8 cellular contexts compared by ENCODE assay signal in the genomic region with DNA sequence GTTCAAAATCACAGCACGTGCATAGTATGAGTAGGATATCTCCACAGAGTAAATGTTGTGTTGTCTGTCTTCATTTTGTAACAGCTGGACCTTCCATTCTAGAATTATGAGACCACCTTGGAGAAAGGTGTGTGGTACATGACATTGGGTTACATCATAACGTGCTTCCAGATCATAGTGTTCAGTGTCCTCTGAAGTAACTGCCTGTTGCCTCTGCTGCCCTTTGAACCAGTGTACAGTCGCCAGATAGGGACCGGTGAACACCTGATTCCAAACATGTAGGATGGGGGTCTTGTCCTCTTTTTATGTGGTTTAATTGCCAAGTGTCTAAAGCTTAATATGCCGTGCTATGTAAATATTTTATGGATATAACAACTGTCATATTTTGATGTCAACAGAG. TPM values are rescaled to one million over a fixed set of nuclear protein-coding genes. Genes with fewer than 3 reads are reported as not detected.
DNase-seq lines count a peak whose midpoint lies in the region; ATAC-seq, FAIRE-seq and TF ChIP-seq lines count a peak whose summit lies in the region.
"Not testable (repeated sequence)": the region's sequence is repeated elsewhere in the genome, so short reads cannot be mapped to it uniquely, and the experiment has no call there.

No MANE protein-coding gene starts in this region.

- not testable (repeated sequence) for H2AK5ac ChIP-seq in H9 (ENCODE audit: insufficient read length, low read length)

- H3K9me3 ChIP-seq in Caco-2; H9 (ENCODE audit: control insufficient read depth, low read depth, low read length); PC-3 (ENCODE audit: low read length); mammary epithelial cell (replicated peaks; ENCODE audit: insufficient read depth, low read length); endothelial cell of umbilical vein (replicated peaks; ENCODE audit: control insufficient read depth, insufficient read depth, low read length): not testable (repeated sequence)

- H3K23ac ChIP-seq in H9 (ENCODE audit: insufficient read length, low read depth, low read length), result not testable (repeated sequence)

- not testable (repeated sequence) for H4K8ac ChIP-seq in H9 (replicated peaks; ENCODE audit: insufficient read length, low read depth, low read length)

- peaks cover 64% of the 10 kb centered on the region for H3K36me3 Mint-ChIP-seq in Caco-2 (ENCODE audit: insufficient read depth, unreplicated experiment)
- H3K36me3 Mint-ChIP-seq in H9 (ENCODE audit: insufficient read depth in 1 of 3, low read depth in 3 of 3), result peaks cover 43 to 64% (median 57%) of the 10 kb centered on the region in 3 experiments
- H3K36me3 Mint-ChIP-seq in activated T-cell treated with anti-CD3 and anti-CD28 coated beads, Interleukin-2, amount 50 U/mL, for 24 hours (ENCODE audit: low read depth), result peaks cover 81% of the 10 kb centered on the region
- peaks cover 68% of the 10 kb centered on the region for H3K36me3 Mint-ChIP-seq in nephron progenitor cell (ENCODE audit: low read depth)

- H3K9me2 ChIP-seq in PC-3 (replicated peaks; ENCODE audit: low read length), result not testable (repeated sequence)

- not testable (repeated sequence) for H3K27me3 Mint-ChIP-seq in Caco-2 (ENCODE audit: insufficient read depth, unreplicated experiment); H9 (ENCODE audit: low read depth); activated T-cell treated with anti-CD3 and anti-CD28 coated beads, Interleukin-2, amount 50 U/mL, for 24 hours; nephron progenitor cell (ENCODE audit: low read depth, poor library complexity)

- H3K4me1 Mint-ChIP-seq in Caco-2 (ENCODE audit: low read depth, unreplicated experiment); activated T-cell treated with anti-CD3 and anti-CD28 coated beads, Interleukin-2, amount 50 U/mL, for 24 hours (ENCODE audit: low read depth); nephron progenitor cell: not testable (repeated sequence)
- H3K4me1 Mint-ChIP-seq in H9, result peaks cover 7 to 10% of the 10 kb centered on the region in 2 experiments

- peak; percentile 37 for FAIRE-seq in endothelial cell of umbilical vein (lab: Jason Lieb, UNC)

- not testable (repeated sequence) for TF ChIP-seq POLR2A in endothelial cell of umbilical vein (IDR thresholded peaks at IDR 0.05; ENCODE audit: low read depth, low read length)

- not testable (repeated sequence) for H4K20me1 ChIP-seq in H9 (ENCODE audit: control insufficient read depth, insufficient read depth, insufficient read length); PC-3 (ENCODE audit: low read length); mammary epithelial cell (ENCODE audit: insufficient read depth, low read length); endothelial cell of umbilical vein (replicated peaks; ENCODE audit: control insufficient read depth, extremely low read depth, insufficient read depth, low read length)

- not testable (repeated sequence) for H3K79me2 ChIP-seq in H9 (ENCODE audit: insufficient read depth, low read length); PC-3 (ENCODE audit: low read length); mammary epithelial cell (ENCODE audit: insufficient read depth, low read length); endothelial cell of umbilical vein (ENCODE audit: control insufficient read depth, insufficient read depth, low read length)

- intact Hi-C loops in Caco-2 (cut with micrococcal nuclease; ENCODE audit: unreplicated experiment); PC-3 (cut with micrococcal nuclease); mammary epithelial cell (cut with micrococcal nuclease); endothelial cell of umbilical vein (cut with micrococcal nuclease): not testable (repeated sequence)

- H3K9me1 ChIP-seq in endothelial cell of umbilical vein (replicated peaks; ENCODE audit: control insufficient read depth, extremely low read depth, insufficient read depth, low read length), result not testable (repeated sequence)

- H3K27ac Mint-ChIP-seq in Caco-2 (ENCODE audit: unreplicated experiment), result not testable (repeated sequence)
- peak overlapping the region in 2 of 3 experiments; percentile 32 to 55; a peak in 3 of 7 replicates for H3K27ac Mint-ChIP-seq in H9
- H3K27ac Mint-ChIP-seq in activated T-cell treated with anti-CD3 and anti-CD28 coated beads, Interleukin-2, amount 50 U/mL, for 24 hours, result peak overlapping the region; percentile 4
- H3K27ac Mint-ChIP-seq in nephron progenitor cell, result peak overlapping the region; percentile 79

- not testable (repeated sequence) for H3K27me3 ChIP-seq in Caco-2 (replicated peaks; ENCODE audit: control insufficient read depth, insufficient read depth, low read length); H9 (ENCODE audit: insufficient read depth, low read length); PC-3 (ENCODE audit: low read length); mammary epithelial cell (ENCODE audit: insufficient read depth, low read length); endothelial cell of umbilical vein (ENCODE audit: control insufficient read depth in 2 of 2, insufficient read depth in 2 of 2, low read length in 2 of 2)

- H3K36me3 ChIP-seq in Caco-2 (ENCODE audit: control insufficient read depth, insufficient read depth, low read length); PC-3 (ENCODE audit: low read depth, low read length): not testable (repeated sequence)
- H3K36me3 ChIP-seq in mammary epithelial cell (ENCODE audit: insufficient read depth, low read length) (peaks cover 17% of the 10 kb centered on the region), endothelial cell of umbilical vein (ENCODE audit: control insufficient read depth in 2 of 2, extremely low read depth in 1 of 2, insufficient read depth in 2 of 2, low read length in 2 of 2) (peaks cover 3 to 10% of the 10 kb centered on the region in 2 experiments)

- not testable (repeated sequence) for H3K9me3 Mint-ChIP-seq in Caco-2 (ENCODE audit: unreplicated experiment); H9; activated T-cell treated with anti-CD3 and anti-CD28 coated beads, Interleukin-2, amount 50 U/mL, for 24 hours; nephron progenitor cell

- not testable (repeated sequence) for TF ChIP-seq CTCF in Caco-2 (IDR thresholded peaks at IDR 0.05; ENCODE audit: insufficient read depth in 1 of 2, low read depth in 1 of 2, low read length in 1 of 2, severe bottlenecking in 1 of 2, unreplicated experiment in 1 of 2); H9 (conservative IDR thresholded peaks at IDR 0.05); PC-3 (conservative IDR thresholded peaks at IDR 0.05; ENCODE audit: low read depth, low read length); mammary epithelial cell (conservative IDR thresholded peaks at IDR 0.05 in 1 of 2, IDR thresholded peaks at IDR 0.05 in 1 of 2; ENCODE audit: extremely low read depth in 1 of 2, insufficient read depth in 1 of 2, low read depth in 1 of 2, low read length in 2 of 2); endothelial cell of umbilical vein (IDR thresholded peaks at IDR 0.05; ENCODE audit: extremely low read depth in 1 of 2, insufficient read depth in 1 of 2, low read depth in 1 of 2, low read length in 2 of 2); nephron progenitor cell (IDR thresholded peaks at IDR 0.05)

- H2BK15ac ChIP-seq in H9 (ENCODE audit: low read depth, low read length), result not testable (repeated sequence)

- in situ Hi-C loops in mammary epithelial cell (cut with MboI; ENCODE audit: low sequenced_read_pairs in 2 of 2), result not testable (repeated sequence)

- H3T11ph ChIP-seq in H9 (ENCODE audit: low read length), result not testable (repeated sequence)

- not testable (repeated sequence) for DNase-seq in Caco-2; H9; PC-3; activated T-cell treated with anti-CD3 and anti-CD28 coated beads, Interleukin-2, amount 50 U/mL, for 24 hours; mammary epithelial cell; endothelial cell of umbilical vein (ENCODE audit: low read depth, low spot score); left lobe of liver (ENCODE audit: low spot score); nephron progenitor cell

- not testable (repeated sequence) for H2BK20ac ChIP-seq in H9 (ENCODE audit: low read depth, low read length, poor library complexity, severe bottlenecking)

- not testable (repeated sequence) for H3K18ac ChIP-seq in H9 (ENCODE audit: insufficient read length, low read depth, low read length)

- H2BK5ac ChIP-seq in H9 (ENCODE audit: insufficient read length, low read length), result not testable (repeated sequence)

- not testable (repeated sequence) for H3K79me1 ChIP-seq in H9 (ENCODE audit: insufficient read depth, low read depth, low read length, poor library complexity, severe bottlenecking)

- not testable (repeated sequence) for H3K4me3 ChIP-seq in Caco-2 (ENCODE audit: low read depth, low read length); PC-3 (ENCODE audit: low read length); mammary epithelial cell (replicated peaks in 1 of 3; ENCODE audit: insufficient read depth in 1 of 3, low read depth in 2 of 3, low read length in 3 of 3); endothelial cell of umbilical vein (replicated peaks in 1 of 3; ENCODE audit: insufficient read depth in 1 of 3, low read depth in 1 of 3, low read length in 3 of 3)

- WGBS in H9 (ENCODE audit: extremely low coverage, insufficient read length, low lambda C conversion rate), result no CpG with 5 or more reads among the region's 5 CpGs
- 98% methylated on average over 5 of the region's 5 CpGs for WGBS in mammary epithelial cell (ENCODE audit: low coverage, missing lambda C conversion rate)

- not testable (repeated sequence) for H3K4me2 ChIP-seq in H9 (ENCODE audit: insufficient read depth, insufficient read length, low read length); PC-3 (ENCODE audit: low read length); mammary epithelial cell (ENCODE audit: insufficient read depth, low read depth, low read length); endothelial cell of umbilical vein (ENCODE audit: insufficient read depth, low read length)

- dilution Hi-C loops in mammary epithelial cell (cut with HindIII; ENCODE audit: low sequenced_read_pairs), result loop anchor here (5.0 kb wide), 1 partner anchor 33 kb away; no protein-coding TSS in a partner anchor
- dilution Hi-C loops in endothelial cell of umbilical vein (cut with MboI; ENCODE audit: extremely low pct_ligation_motif_present, low sequenced_read_pairs), result not testable (repeated sequence)

- H2BK120ac ChIP-seq in H9 (ENCODE audit: low read depth, low read length, poor library complexity, severe bottlenecking), result not testable (repeated sequence)

- BruUV-seq in Caco-2 (replicated peaks; lab: Mats Ljungman, UMichigan) (TSS peak; percentile 92), PC-3 (replicated peaks; lab: Mats Ljungman, UMichigan) (TSS peak; percentile 78), mammary epithelial cell (replicated peaks; lab: Mats Ljungman, UMichigan) (TSS peak; percentile 86), endothelial cell of umbilical vein (replicated peaks; lab: Mats Ljungman, UMichigan) (TSS peak; percentile 92)

- POLR2A ChIA-PET in Caco-2 (lab: Charles Lee); PC-3 (lab: Charles Lee; ENCODE audit: unreplicated experiment): not testable (repeated sequence)
- POLR2A ChIA-PET in endothelial cell of umbilical vein (lab: Charles Lee), result interaction anchor here (0.7 kb wide), 1 partner anchor 206 kb away, joined by 3 read pairs; no protein-coding TSS in a partner anchor

- not testable (repeated sequence) for ATAC-seq in PC-3
- ATAC-seq in left lobe of liver, result peak; percentile 70

- H3K14ac ChIP-seq in H9 (ENCODE audit: insufficient read depth, low read length), result not testable (repeated sequence)

- not testable (repeated sequence) for H3K4ac ChIP-seq in H9 (ENCODE audit: low read depth, low read length)

- H3K23me2 ChIP-seq in H9 (ENCODE audit: insufficient read length, low read depth, low read length, poor library complexity, severe bottlenecking), result not testable (repeated sequence)

- not testable (repeated sequence) for H3K4me3 Mint-ChIP-seq in Caco-2 (ENCODE audit: unreplicated experiment); H9; activated T-cell treated with anti-CD3 and anti-CD28 coated beads, Interleukin-2, amount 50 U/mL, for 24 hours; nephron progenitor cell

- not testable (repeated sequence) for H4K5ac ChIP-seq in H9 (ENCODE audit: insufficient read length, low read depth, low read length)

- H3K27ac ChIP-seq in H9 (ENCODE audit: insufficient read length, low read depth, low read length); PC-3 (ENCODE audit: low read length); mammary epithelial cell (ENCODE audit: insufficient read depth, low read depth, low read length); endothelial cell of umbilical vein (ENCODE audit: insufficient read depth, low read depth, low read length): not testable (repeated sequence)

- H3K56ac ChIP-seq in H9 (ENCODE audit: insufficient read length, low read depth, low read length), result not testable (repeated sequence)

- H4K91ac ChIP-seq in H9 (ENCODE audit: insufficient read length, low read depth, low read length), result not testable (repeated sequence)

- not testable (repeated sequence) for H3F3A ChIP-seq in PC-3 (ENCODE audit: low read length, unreplicated experiment)

- not testable (repeated sequence) for H2BK12ac ChIP-seq in H9 (ENCODE audit: insufficient read length, low read depth, low read length)

- CTCF ChIA-PET in Caco-2 (lab: Charles Lee); PC-3 (lab: Charles Lee); mammary epithelial cell (lab: Charles Lee; ENCODE audit: low non-redundant PET); endothelial cell of umbilical vein (lab: Charles Lee): not testable (repeated sequence)

- not testable (repeated sequence) for H2AFZ ChIP-seq in H9 (ENCODE audit: low read length); PC-3 (ENCODE audit: low read length); mammary epithelial cell (ENCODE audit: low read depth, low read length); endothelial cell of umbilical vein (ENCODE audit: low read depth, low read length)

- not testable (repeated sequence) for H3K4me1 ChIP-seq in Caco-2; H9 (ENCODE audit: insufficient read depth, low read length); PC-3 (ENCODE audit: insufficient read depth, low read length); mammary epithelial cell (ENCODE audit: insufficient read depth, low read length); endothelial cell of umbilical vein (ENCODE audit: control insufficient read depth, extremely low read depth, insufficient read depth, low read length)

- not testable (repeated sequence) for H3K9ac ChIP-seq in H9 (ENCODE audit: extremely low read depth, insufficient read length, low read length); PC-3 (ENCODE audit: low read length); mammary epithelial cell (ENCODE audit: insufficient read depth, low read length); endothelial cell of umbilical vein (replicated peaks; ENCODE audit: extremely low read depth, insufficient read depth, low read length)

RNA-seq across cellular contexts. Expression of gene ATP1B3, which starts 49.2 kb away (rescaled TPM):
- total RNA-seq in Caco-2 (2022), result 155 and 189 TPM in 2 replicates
- total RNA-seq in H9 (2021), result 223 and 250 TPM in 2 replicates
- total RNA-seq in PC-3 (2014; rRNA removed), result 20.2 and 20.6 TPM in 2 replicates
- total RNA-seq in mammary epithelial cell, result 100 to 1,000 TPM in 1 of 2 donors, 10 to 100 TPM in 1; 64.8 to 159 TPM
- polyA plus RNA-seq in mammary epithelial cell, result 245 TPM
- 327 TPM for polyA minus RNA-seq in mammary epithelial cell
- 198 and 227 TPM in 2 replicates for total RNA-seq in endothelial cell of umbilical vein
- 243 and 279 TPM in 2 replicates for polyA plus RNA-seq in endothelial cell of umbilical vein
- 222 and 229 TPM in 2 replicates for polyA plus RNA-seq in endothelial cell of umbilical vein (2011; cell fraction: cytosol; rRNA removed)
- polyA plus RNA-seq in endothelial cell of umbilical vein (2011; cell fraction: nucleus; rRNA removed), result 125 and 161 TPM in 2 replicates
- 232 and 271 TPM in 2 replicates for polyA plus RNA-seq in endothelial cell of umbilical vein (2012)
- polyA minus RNA-seq in endothelial cell of umbilical vein, result 190 and 197 TPM in 2 replicates
- 202 TPM for polyA minus RNA-seq in endothelial cell of umbilical vein (2011; cell fraction: cytosol; rRNA and poly(A)+ RNA removed)
- 48.1 and 57.8 TPM in 2 replicates for polyA minus RNA-seq in endothelial cell of umbilical vein (2011; cell fraction: nucleus; rRNA and poly(A)+ RNA removed)
- total RNA-seq in left lobe of liver, result 4.4 TPM
